ENCODE assay signal across 18 cellular contexts in genomic region chr22:20408891-20409290, GRCh38.
"Had no signal": no experiment of that assay in that cellular context is flagged by ENCODE, and none has a peak within 500 bp of the region (broad histone marks: within the 10 kb centered on the region; RNA-seq: fewer than 3 reads in every experiment).

No MANE protein-coding gene starts in this region.

- H3K4me3 ChIP-seq: cardiac muscle cell had no signal

- H3K27ac ChIP-seq: brain microvascular endothelial cell, cardiac muscle cell had no signal

- ATAC-seq: activated CD8-positive, alpha-beta T cell treated with anti-CD3 and anti-CD28 coated beads, Interleukin-2, amount 10 ng/mL, durations not matched to agents 7 days and 5 days had no signal

- H3K27me3 ChIP-seq: brain microvascular endothelial cell, cardiac muscle cell had no signal

- DNase-seq: activated CD4-positive, alpha-beta T cell treated with anti-CD3 and anti-CD28 coated beads for 48 hours; activated CD4-positive, alpha-beta T cell treated with anti-CD3 and anti-CD28 coated beads, Interleukin-2, amount 50 U/mL, for 4 hours; activated CD4-positive, CD25-positive, alpha-beta regulatory T cell treated with anti-CD3 and anti-CD28 coated beads, Interleukin-2, amount 50 U/mL, for 72 hours; activated CD8-positive, alpha-beta T cell treated with anti-CD3 and anti-CD28 coated beads, Interleukin-2, amount 10 ng/mL, durations not matched to agents 7 days and 5 days; activated gamma-delta T cell; activated naive CD4-positive, alpha-beta T cell treated with anti-CD3 and anti-CD28 coated beads for 36 hours; activated T-cell treated with anti-CD3 and anti-CD28 coated beads, Interleukin-2, amount 50 U/mL, for 24 hours; amygdala; brain microvascular endothelial cell; Kasumi-1; NCI-H1048; NCI-H146; NCI-H187 treated with DMSO at 0.1 percent for 48 hours; NCI-H2081 treated with DMSO at 0.1 percent for 48 hours; NCI-H446; NCI-H524; SHP77 treated with DMSO at 0.1 percent for 48 hours had no signal
